33 cellular contexts compared by ENCODE assay signal in the genomic region with DNA sequence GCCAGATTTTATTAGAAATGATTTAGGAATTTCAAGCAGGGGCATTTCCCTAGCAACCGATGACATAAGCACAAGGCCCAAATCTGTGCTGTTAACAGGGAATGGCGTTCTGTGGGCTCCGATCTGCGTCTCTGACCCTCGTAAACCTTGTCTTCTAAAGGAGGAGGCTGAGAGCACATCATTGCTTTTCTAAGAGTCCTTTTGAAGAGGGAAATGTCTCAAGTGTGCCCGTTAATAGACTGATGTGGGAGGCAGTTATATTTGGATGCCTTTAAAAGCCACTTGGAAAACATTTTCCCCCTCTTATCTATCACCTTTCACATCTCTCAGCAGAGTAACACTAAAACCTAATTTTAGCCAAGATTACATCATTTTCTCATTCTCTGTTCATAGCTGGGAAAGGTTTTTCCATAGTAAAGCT.
DNase-seq lines count a peak whose midpoint lies in the region; ATAC-seq and TF ChIP-seq lines count a peak whose summit lies in the region.
"Had no signal": no experiment of that assay in that cellular context is flagged by ENCODE, and none has a peak within 500 bp of the region (broad histone marks: within the 10 kb centered on the region; RNA-seq: fewer than 3 reads in every experiment).

No MANE protein-coding gene starts in this region.

- no peaks in the 10 kb centered on the region for H3K9me3 Mint-ChIP-seq in activated CD4-positive, alpha-beta T cell treated with anti-CD3 and anti-CD28 coated beads for 36 hours (ENCODE audit: low read depth)
- H3K9me3 Mint-ChIP-seq: activated T-helper 2 cell treated with anti-CD3 and anti-CD28 coated beads, Interferon-gamma antibody, Interleukin-2, Interleukin-4, amounts not matched to agents 10 μg/mL and 5 μg/mL and 100 μg/mL, durations not matched to agents 14 hours and 24 hours and 36 hours; stimulated activated memory B cell treated with anti-CD40 and anti-IgM and Interleukin-4, amounts not matched to agents 10 μg/mL and 1 μg/mL and 100 μg/mL, for 72 hours had no signal

- no peak for TF ChIP-seq CTCF in fibroblast of villous mesenchyme (IDR thresholded peaks at IDR 0.05; ENCODE audit: insufficient read depth, low read depth, low read length)

- H3K4me3 ChIP-seq in fibroblast of villous mesenchyme (ENCODE audit: low read depth, low read length) = no peak overlapping the region
- H3K4me3 ChIP-seq: breast epithelium, colonic mucosa, GM23338, MG63, Peyer's patch, prostate gland, sigmoid colon had no signal

- H3K36me3 Mint-ChIP-seq in activated CD4-positive, alpha-beta T cell treated with anti-CD3 and anti-CD28 coated beads for 36 hours (ENCODE audit: low read depth) = no peaks in the 10 kb centered on the region
- H3K36me3 Mint-ChIP-seq: stimulated activated memory B cell treated with anti-CD40 and anti-IgM and Interleukin-4, amounts not matched to agents 10 μg/mL and 1 μg/mL and 100 μg/mL, for 72 hours had no signal

- ATAC-seq in GM18519 (IDR thresholded peaks at IDR 0.05; ENCODE audit: low FRiP score, unreplicated experiment) = no peak
- ATAC-seq in HG02970 (IDR thresholded peaks at IDR 0.05; ENCODE audit: low FRiP score, unreplicated experiment) = no peak
- no peak for ATAC-seq in activated CD4-positive, alpha-beta T cell treated with anti-CD3 and anti-CD28 coated beads for 36 hours
- ATAC-seq: activated CD8-positive, alpha-beta T cell treated with anti-CD3 and anti-CD28 coated beads, Interleukin-2, amount 10 ng/mL, durations not matched to agents 7 days and 5 days; GM23338; stimulated activated memory B cell treated with anti-CD40 and anti-IgM and Interleukin-4, amounts not matched to agents 10 μg/mL and 1 μg/mL and 100 μg/mL, for 72 hours had no signal

- no peaks in the 10 kb centered on the region for H3K27me3 Mint-ChIP-seq in activated CD4-positive, alpha-beta T cell treated with anti-CD3 and anti-CD28 coated beads for 36 hours
- H3K27me3 Mint-ChIP-seq: stimulated activated memory B cell treated with anti-CD40 and anti-IgM and Interleukin-4, amounts not matched to agents 10 μg/mL and 1 μg/mL and 100 μg/mL, for 72 hours had no signal

- peak; percentile 23 for DNase-seq in AG08396 (ENCODE audit: low spot score)
- peak; percentile 98 for DNase-seq in DMS79 treated with DMSO at 0.1 percent for 48 hours (lab: John Stamatoyannopoulos, UW)
- peak; percentile 26 for DNase-seq in SK-MEL-5 (ENCODE audit: low read depth, low spot score)
- peak; percentile 4 for DNase-seq in fibroblast of villous mesenchyme (ENCODE audit: low read depth)
- no peak for DNase-seq in NCI-H69 (lab: John Stamatoyannopoulos, UW)
- no peak for DNase-seq in activated CD4-positive, alpha-beta T cell treated with anti-CD3 and anti-CD28 coated beads for 36 hours
- DNase-seq: activated CD4-positive, alpha-beta T cell treated with anti-CD3 and anti-CD28 coated beads for 4 hours; activated CD8-positive, alpha-beta T cell treated with anti-CD3 and anti-CD28 coated beads, Interleukin-2, amount 10 ng/mL, durations not matched to agents 7 days and 5 days; activated naive CD4-positive, alpha-beta T cell treated with anti-CD3 and anti-CD28 coated beads, Interleukin-2, amount 50 U/mL, for 16 hours; C1 segment of cervical spinal cord; Caco-2; colonic mucosa; DND-41; effector CD8-positive, alpha-beta T cell; GF-D8; KG1; MG63; NCI-H1105 treated with DMSO at 0.1 percent for 48 hours; NCI-H2081; NCI-H446; NCI-H82; Peyer's patch; SHP77; sigmoid colon; T1000; trophoblast cell had no signal

- CTCF ChIA-PET in activated CD4-positive, alpha-beta T cell treated with anti-CD3 and anti-CD28 coated beads for 36 hours (lab: Charles Lee) = no interaction called here

- intact Hi-C loops in activated CD4-positive, alpha-beta T cell treated with anti-CD3 and anti-CD28 coated beads for 36 hours (cut with DNase I, micrococcal nuclease) = no loop called here

- H3K4me1 Mint-ChIP-seq in activated CD4-positive, alpha-beta T cell treated with anti-CD3 and anti-CD28 coated beads for 36 hours = peaks cover 4% of the 10 kb centered on the region
- H3K4me1 Mint-ChIP-seq: stimulated activated memory B cell treated with anti-CD40 and anti-IgM and Interleukin-4, amounts not matched to agents 10 μg/mL and 1 μg/mL and 100 μg/mL, for 72 hours had no signal

- POLR2A ChIA-PET in activated CD4-positive, alpha-beta T cell treated with anti-CD3 and anti-CD28 coated beads for 36 hours (lab: Charles Lee) = no interaction called here

- in situ Hi-C loops in SK-MEL-5 (cut with HindIII; ENCODE audit: low pct_unique_long_range_greater_than_20kb, low sequenced_read_pairs) = no loop called here

- no peak overlapping the region for H3K4me3 Mint-ChIP-seq in activated CD4-positive, alpha-beta T cell treated with anti-CD3 and anti-CD28 coated beads for 36 hours
- H3K4me3 Mint-ChIP-seq: activated CD8-positive, alpha-beta T cell treated with anti-CD3 and anti-CD28 coated beads, Interleukin-2, amount 10 ng/mL, durations not matched to agents 7 days and 5 days; GM23338; stimulated activated memory B cell treated with anti-CD40 and anti-IgM and Interleukin-4, amounts not matched to agents 10 μg/mL and 1 μg/mL and 100 μg/mL, for 72 hours had no signal

- no peak overlapping the region for H3K27ac Mint-ChIP-seq in activated CD4-positive, alpha-beta T cell treated with anti-CD3 and anti-CD28 coated beads for 36 hours
- H3K27ac Mint-ChIP-seq: activated CD8-positive, alpha-beta T cell treated with anti-CD3 and anti-CD28 coated beads, Interleukin-2, amount 10 ng/mL, durations not matched to agents 7 days and 5 days; activated T-helper 2 cell treated with anti-CD3 and anti-CD28 coated beads, Interferon-gamma antibody, Interleukin-2, Interleukin-4, amounts not matched to agents 10 μg/mL and 5 μg/mL and 100 μg/mL, durations not matched to agents 14 hours and 24 hours and 36 hours; GM23338; stimulated activated memory B cell treated with anti-CD40 and anti-IgM and Interleukin-4, amounts not matched to agents 10 μg/mL and 1 μg/mL and 100 μg/mL, for 72 hours had no signal

Comparison
In these comparisons a context has a peak if more than half of its experiments do, and no peak if none do; other contexts are left out.
1. DNase-seq: peak in AG08396 (single experiment), DMS79 treated with DMSO at 0.1 percent for 48 hours (single experiment), SK-MEL-5 (single experiment) and fibroblast of villous mesenchyme (single experiment); none in NCI-H69 (single experiment) and activated CD4-positive, alpha-beta T cell treated with anti-CD3 and anti-CD28 coated beads for 36 hours (single experiment).